In genomic region chr1:183894290-183894565, GRCh38 we compare ENCODE assay signal across 33 cellular contexts.
"Had no signal": no experiment of that assay in that cellular context is flagged by ENCODE, and none has a peak within 500 bp of the region (broad histone marks: within the 10 kb centered on the region; RNA-seq: fewer than 3 reads in every experiment).

No MANE protein-coding gene starts in this region.

- H3K4me1 ChIP-seq: body of pancreas, colonic mucosa had no signal

- DNase-seq: activated CD4-positive, alpha-beta memory T cell treated with anti-CD3 and anti-CD28 coated beads for 36 hours; activated CD4-positive, alpha-beta T cell treated with anti-CD3 and anti-CD28 coated beads for 36 hours; activated CD4-positive, alpha-beta T cell treated with anti-CD3 and anti-CD28 coated beads, Interleukin-2, amount 10 ng/mL, durations not matched to agents 24 days and 14 days; activated CD4-positive, CD25-positive, alpha-beta regulatory T cell; activated CD4-positive, CD25-positive, alpha-beta regulatory T cell treated with anti-CD3 and anti-CD28 coated beads, Interleukin-2, amount 50 U/mL, for 72 hours; activated CD8-positive, alpha-beta memory T cell treated with anti-CD3 and anti-CD28 coated beads, Interleukin-2, amount 10 ng/mL, durations not matched to agents 7 days and 5 days; activated CD8-positive, alpha-beta memory T cell treated with anti-CD3 and anti-CD28 coated beads, Interleukin-2, amount 50 U/mL, for 4 hours; activated CD8-positive, alpha-beta T cell treated with anti-CD3 and anti-CD28 coated beads, Interleukin-2, amount 10 ng/mL, durations not matched to agents 7 days and 5 days; activated effector memory CD4-positive, alpha-beta T cell treated with anti-CD3 and anti-CD28 coated beads, Interleukin-2, amount 50 U/mL, for 16 hours; activated naive CD4-positive, alpha-beta T cell treated with anti-CD3 and anti-CD28 coated beads for 36 hours; activated naive CD8-positive, alpha-beta T cell treated with anti-CD3 and anti-CD28 coated beads for 36 hours; activated naive CD8-positive, alpha-beta T cell treated with anti-CD3 and anti-CD28 coated beads, Interleukin-2, amount 50 U/mL, for 24 hours; activated T-cell treated with anti-CD3 and anti-CD28 coated beads, Interleukin-2, amount 50 U/mL, for 1 hour; activated T-cell treated with anti-CD3 and anti-CD28 coated beads, Interleukin-2, amount 50 U/mL, for 48 hours; adrenal gland; amygdala; aorta; body of pancreas; central memory CD4-positive, alpha-beta T cell; cerebellar nuclear complex; colonic mucosa; dorsolateral prefrontal cortex; effector memory CD4-positive, alpha-beta T cell; endodermal cell; foreskin fibroblast; T-helper 1 cell; T-helper 17 cell; T1000 had no signal

- H3K27me3 ChIP-seq: adrenal gland, body of pancreas, colonic mucosa, dorsolateral prefrontal cortex had no signal

- H3K4me1 Mint-ChIP-seq: endodermal cell had no signal

- H3K36me3 ChIP-seq: colonic mucosa had no signal

- ATAC-seq: activated CD4-positive, alpha-beta T cell treated with anti-CD3 and anti-CD28 coated beads for 36 hours; activated CD8-positive, alpha-beta memory T cell treated with anti-CD3 and anti-CD28 coated beads, Interleukin-2, amount 10 ng/mL, durations not matched to agents 7 days and 5 days; activated CD8-positive, alpha-beta T cell treated with anti-CD3 and anti-CD28 coated beads, Interleukin-2, amount 10 ng/mL, durations not matched to agents 7 days and 5 days; activated naive CD8-positive, alpha-beta T cell treated with anti-CD3 and anti-CD28 coated beads, Interleukin-2, amount 50 U/mL, for 24 hours; body of pancreas; esophagus mucosa; T-helper 17 cell had no signal

- H3K4me3 ChIP-seq: adrenal gland, body of pancreas, colonic mucosa, dorsolateral prefrontal cortex had no signal

- H3K4me3 Mint-ChIP-seq: activated CD4-positive, alpha-beta memory T cell treated with anti-CD3 and anti-CD28 coated beads for 36 hours; activated CD4-positive, alpha-beta T cell treated with anti-CD3 and anti-CD28 coated beads for 36 hours; activated CD4-positive, alpha-beta T cell treated with anti-CD3 and anti-CD28 coated beads, Interleukin-2, amount 10 ng/mL, durations not matched to agents 24 days and 14 days; activated CD8-positive, alpha-beta memory T cell treated with anti-CD3 and anti-CD28 coated beads, Interleukin-2, amount 10 ng/mL, durations not matched to agents 7 days and 5 days; activated CD8-positive, alpha-beta T cell treated with anti-CD3 and anti-CD28 coated beads, Interleukin-2, amount 10 ng/mL, durations not matched to agents 7 days and 5 days; activated naive CD4-positive, alpha-beta T cell treated with anti-CD3 and anti-CD28 coated beads for 36 hours; activated naive CD4-positive, alpha-beta T cell treated with anti-CD3 and anti-CD28 coated beads, Interleukin-2, amount 50 U/mL, for 24 hours; activated naive CD8-positive, alpha-beta T cell treated with anti-CD3 and anti-CD28 coated beads for 36 hours; activated naive CD8-positive, alpha-beta T cell treated with anti-CD3 and anti-CD28 coated beads, Interleukin-2, amount 50 U/mL, for 24 hours; activated T-helper 1 cell treated with anti-CD3 and anti-CD28 coated beads, Interleukin-12 subunit alpha, Interleukin-12 subunit beta, Interleukin-2, Interleukin-4 antibody, amounts not matched to agents 30 ng/mL and 10 ng/mL and 1 ng/mL, durations not matched to agents 14 hours and 24 hours and 36 hours; endodermal cell; T-helper 17 cell; T-helper 2 cell treated with Interferon-gamma antibody and Interleukin-4, amounts not matched to agents 5 μg/mL and 100 μg/mL, for 36 hours had no signal

- H3K27ac ChIP-seq: adrenal gland, body of pancreas, colonic mucosa had no signal

- H3K9me3 Mint-ChIP-seq: activated CD4-positive, alpha-beta memory T cell treated with anti-CD3 and anti-CD28 coated beads for 36 hours; activated naive CD4-positive, alpha-beta T cell treated with anti-CD3 and anti-CD28 coated beads for 36 hours; activated naive CD4-positive, alpha-beta T cell treated with anti-CD3 and anti-CD28 coated beads, Interleukin-2, amount 50 U/mL, for 24 hours; activated naive CD8-positive, alpha-beta T cell treated with anti-CD3 and anti-CD28 coated beads for 36 hours; activated naive CD8-positive, alpha-beta T cell treated with anti-CD3 and anti-CD28 coated beads, Interleukin-2, amount 50 U/mL, for 24 hours; activated T-helper 1 cell treated with anti-CD3 and anti-CD28 coated beads, Interleukin-12 subunit alpha, Interleukin-12 subunit beta, Interleukin-2, Interleukin-4 antibody, amounts not matched to agents 30 ng/mL and 10 ng/mL and 1 ng/mL, durations not matched to agents 14 hours and 24 hours and 36 hours; activated T-helper 2 cell treated with anti-CD3 and anti-CD28 coated beads, Interferon-gamma antibody, Interleukin-2, Interleukin-4, amounts not matched to agents 10 μg/mL and 5 μg/mL and 100 μg/mL, durations not matched to agents 14 hours and 24 hours and 36 hours; endodermal cell; T-helper 2 cell treated with Interferon-gamma antibody and Interleukin-4, amounts not matched to agents 5 μg/mL and 100 μg/mL, for 36 hours had no signal

- H3K36me3 Mint-ChIP-seq: activated CD8-positive, alpha-beta memory T cell treated with anti-CD3 and anti-CD28 coated beads, Interleukin-2, amount 10 ng/mL, durations not matched to agents 7 days and 5 days had no signal

- H3K27me3 Mint-ChIP-seq: activated CD4-positive, alpha-beta memory T cell treated with anti-CD3 and anti-CD28 coated beads for 36 hours; activated CD4-positive, alpha-beta T cell treated with anti-CD3 and anti-CD28 coated beads for 36 hours; activated CD4-positive, alpha-beta T cell treated with anti-CD3 and anti-CD28 coated beads, Interleukin-2, amount 10 ng/mL, durations not matched to agents 24 days and 14 days; activated CD8-positive, alpha-beta memory T cell treated with anti-CD3 and anti-CD28 coated beads, Interleukin-2, amount 10 ng/mL, durations not matched to agents 7 days and 5 days; activated naive CD4-positive, alpha-beta T cell treated with anti-CD3 and anti-CD28 coated beads, Interleukin-2, amount 50 U/mL, for 24 hours; activated naive CD8-positive, alpha-beta T cell treated with anti-CD3 and anti-CD28 coated beads for 36 hours; activated naive CD8-positive, alpha-beta T cell treated with anti-CD3 and anti-CD28 coated beads, Interleukin-2, amount 50 U/mL, for 24 hours; T-helper 17 cell had no signal

- H3K9me3 ChIP-seq: adrenal gland, body of pancreas, colonic mucosa had no signal

- H3K27ac Mint-ChIP-seq: activated CD4-positive, alpha-beta memory T cell treated with anti-CD3 and anti-CD28 coated beads for 36 hours; activated CD4-positive, alpha-beta T cell treated with anti-CD3 and anti-CD28 coated beads for 36 hours; activated CD4-positive, alpha-beta T cell treated with anti-CD3 and anti-CD28 coated beads, Interleukin-2, amount 10 ng/mL, durations not matched to agents 24 days and 14 days; activated CD8-positive, alpha-beta memory T cell treated with anti-CD3 and anti-CD28 coated beads, Interleukin-2, amount 10 ng/mL, durations not matched to agents 7 days and 5 days; activated CD8-positive, alpha-beta T cell treated with anti-CD3 and anti-CD28 coated beads, Interleukin-2, amount 10 ng/mL, durations not matched to agents 7 days and 5 days; activated naive CD4-positive, alpha-beta T cell treated with anti-CD3 and anti-CD28 coated beads for 36 hours; activated naive CD4-positive, alpha-beta T cell treated with anti-CD3 and anti-CD28 coated beads, Interleukin-2, amount 50 U/mL, for 24 hours; activated naive CD8-positive, alpha-beta T cell treated with anti-CD3 and anti-CD28 coated beads for 36 hours; activated naive CD8-positive, alpha-beta T cell treated with anti-CD3 and anti-CD28 coated beads, Interleukin-2, amount 50 U/mL, for 24 hours; activated T-helper 1 cell treated with anti-CD3 and anti-CD28 coated beads, Interleukin-12 subunit alpha, Interleukin-12 subunit beta, Interleukin-2, Interleukin-4 antibody, amounts not matched to agents 30 ng/mL and 10 ng/mL and 1 ng/mL, durations not matched to agents 14 hours and 24 hours and 36 hours; activated T-helper 2 cell treated with anti-CD3 and anti-CD28 coated beads, Interferon-gamma antibody, Interleukin-2, Interleukin-4, amounts not matched to agents 10 μg/mL and 5 μg/mL and 100 μg/mL, durations not matched to agents 14 hours and 24 hours and 36 hours; endodermal cell; T-helper 17 cell; T-helper 2 cell treated with Interferon-gamma antibody and Interleukin-4, amounts not matched to agents 5 μg/mL and 100 μg/mL, for 36 hours had no signal
